9 cellular contexts compared by ENCODE assay signal in the genomic region with DNA sequence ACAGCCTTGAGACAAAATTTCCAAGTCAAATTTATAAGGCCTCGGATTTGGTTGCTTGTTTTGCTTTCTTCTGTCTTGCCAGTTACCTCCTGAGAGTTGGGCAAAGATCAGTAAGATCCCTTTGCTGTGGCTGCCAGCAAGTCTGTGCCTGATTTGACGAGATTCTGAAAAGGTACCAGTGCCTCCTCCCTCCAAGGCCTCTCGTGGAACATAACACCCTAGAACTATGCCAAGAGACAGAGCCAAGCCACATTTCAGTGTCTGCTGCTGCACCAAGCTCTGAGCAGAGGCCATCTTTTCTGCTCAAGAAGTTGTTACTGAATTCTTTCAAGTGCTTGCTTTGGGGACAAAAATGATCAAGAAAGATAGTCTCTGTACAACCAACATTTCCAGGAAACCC.
DNase-seq lines count a peak whose midpoint lies in the region; ATAC-seq and TF ChIP-seq lines count a peak whose summit lies in the region.
"Had no signal": no experiment of that assay in that cellular context is flagged by ENCODE, and none has a peak within 500 bp of the region (broad histone marks: within the 10 kb centered on the region; RNA-seq: fewer than 3 reads in every experiment).

No MANE protein-coding gene starts in this region.

- no peak overlapping the region for H3K4me2 ChIP-seq in SK-N-SH

- ATAC-seq in SK-N-SH treated with all-trans-retinoic acid at 6 μM for 48 hours, result peak; percentile 74
- no peak for ATAC-seq in stimulated activated effector memory CD8-positive, alpha-beta T cell treated with anti-CD3 and anti-CD28 coated beads, Interleukin-12 subunit alpha, Interleukin-12 subunit beta, amount 100 ng/mL, for 72 hours

- no peak for TF ChIP-seq RAD21 in SK-N-SH (IDR thresholded peaks at IDR 0.05; ENCODE audit: low read length)

- H3K79me2 ChIP-seq in SK-N-SH (ENCODE audit: insufficient read depth), result no peaks in the 10 kb centered on the region

- no peak overlapping the region for H3K4me3 Mint-ChIP-seq in stimulated activated effector memory CD8-positive, alpha-beta T cell treated with anti-CD3 and anti-CD28 coated beads, Interleukin-12 subunit alpha, Interleukin-12 subunit beta, amount 100 ng/mL, for 72 hours
- H3K4me3 Mint-ChIP-seq: activated CD4-positive, alpha-beta memory T cell treated with anti-CD3 and anti-CD28 coated beads for 36 hours had no signal

- 82% methylated on average over 3 of the region's 3 CpGs for WGBS in SK-N-SH (ENCODE audit: low lambda C conversion rate)
- WGBS in thyroid gland, 2 donors, result 18 to 30% methylated on average over 3 of the region's 3 CpGs

- CTCF ChIA-PET in SK-N-SH (lab: Yijun Ruan, JAX), result interaction anchor here (1.0 to 8.6 kb wide), 5 partner anchors 18 to 526 kb away, joined by 3 to 120 read pairs (median 4); no protein-coding TSS in a partner anchor

- no peaks in the 10 kb centered on the region for H3K9me2 ChIP-seq in SK-N-SH

- no peak overlapping the region for H2AFZ ChIP-seq in SK-N-SH (ENCODE audit: low read depth)

- H3K27me3 ChIP-seq in SK-N-SH (ENCODE audit: insufficient read depth), result no peaks in the 10 kb centered on the region
- no peaks in the 10 kb centered on the region for H3K27me3 ChIP-seq in dorsolateral prefrontal cortex
- H3K27me3 ChIP-seq in muscle layer of duodenum (ENCODE audit: low read depth, low read length), result no peaks in the 10 kb centered on the region
- no peaks in the 10 kb centered on the region for H3K27me3 ChIP-seq in thyroid gland

- H3K9ac ChIP-seq in SK-N-SH, result no peak overlapping the region

- no peak for TF ChIP-seq CTCF in SK-N-SH (IDR thresholded peaks at IDR 0.05)
- TF ChIP-seq CTCF in dorsolateral prefrontal cortex (IDR thresholded peaks at IDR 0.05 in 54 of 56, conservative IDR thresholded peaks at IDR 0.05 in 2 of 56; ENCODE audit: low read depth in 1 of 56, partially characterized antibody in 56 of 56), result no peak
- no peak for TF ChIP-seq CTCF in thyroid gland (IDR thresholded peaks at IDR 0.05)

- TF ChIP-seq POLR2A in thyroid gland (IDR thresholded peaks at IDR 0.05), result peak in 1 of 2 donors; percentile 17

- H3F3A ChIP-seq in SK-N-SH (replicated peaks; ENCODE audit: insufficient read depth), result no peaks in the 10 kb centered on the region

- POLR2A ChIA-PET in SK-N-SH (lab: Yijun Ruan, JAX), result interaction anchor here (1.2 kb wide), 1 partner anchor 238 kb away, joined by 3 read pairs; no protein-coding TSS in a partner anchor

- no peak for DNase-seq in SK-N-SH
- DNase-seq in dorsolateral prefrontal cortex, result peak in 8 of 10 donors; percentile 26 to 67 (median 54)
- DNase-seq in thyroid gland, result peak; percentile 74 to 75
- no peak for DNase-seq in HPDE6-E6E7 (ENCODE audit: extremely low spot score)
- DNase-seq in stimulated activated effector memory CD8-positive, alpha-beta T cell treated with anti-CD3 and anti-CD28 coated beads, Interleukin-12 subunit alpha, Interleukin-12 subunit beta, amount 100 ng/mL, for 72 hours (ENCODE audit: low spot score in 2 of 2), result no peak
- no peak for DNase-seq in NCI-H128 (lab: John Stamatoyannopoulos, UW; ENCODE audit: unreplicated experiment)

- H3K4me1 Mint-ChIP-seq in stimulated activated effector memory CD8-positive, alpha-beta T cell treated with anti-CD3 and anti-CD28 coated beads, Interleukin-12 subunit alpha, Interleukin-12 subunit beta, amount 100 ng/mL, for 72 hours, result no peaks in the 10 kb centered on the region

- TF ChIP-seq EP300 in SK-N-SH (IDR thresholded peaks at IDR 0.05; ENCODE audit: borderline replicate concordance in 1 of 2, low read depth in 1 of 2, low read length in 1 of 2), result no peak

- H3K36me3 ChIP-seq in SK-N-SH (replicated peaks in 1 of 2; ENCODE audit: control insufficient read depth in 1 of 2, insufficient read depth in 2 of 2, low read length in 1 of 2) (no peaks in the 10 kb centered on the region), muscle layer of duodenum (ENCODE audit: control insufficient read depth in 1 of 2, insufficient read depth in 2 of 2, low read length in 2 of 2) (no peaks in the 10 kb centered on the region), thyroid gland (no peaks in the 10 kb centered on the region)

- no peaks in the 10 kb centered on the region for H3K9me3 Mint-ChIP-seq in stimulated activated effector memory CD8-positive, alpha-beta T cell treated with anti-CD3 and anti-CD28 coated beads, Interleukin-12 subunit alpha, Interleukin-12 subunit beta, amount 100 ng/mL, for 72 hours
- H3K9me3 Mint-ChIP-seq: activated CD4-positive, alpha-beta memory T cell treated with anti-CD3 and anti-CD28 coated beads for 36 hours had no signal

- H3K4me3 ChIP-seq in SK-N-SH (ENCODE audit: low read depth in 2 of 2, low read length in 1 of 2), result no peak overlapping the region
- H3K4me3 ChIP-seq in dorsolateral prefrontal cortex, result peak overlapping the region in 37 of 59 donors; percentile 11 to 55 (median 33)
- H3K4me3 ChIP-seq in muscle layer of duodenum (ENCODE audit: low read depth in 1 of 2, low read length in 2 of 2), result no peak overlapping the region
- no peak overlapping the region for H3K4me3 ChIP-seq in thyroid gland (replicated peaks in 1 of 3)

- no peak overlapping the region for H3K27ac Mint-ChIP-seq in stimulated activated effector memory CD8-positive, alpha-beta T cell treated with anti-CD3 and anti-CD28 coated beads, Interleukin-12 subunit alpha, Interleukin-12 subunit beta, amount 100 ng/mL, for 72 hours
- H3K27ac Mint-ChIP-seq: activated CD4-positive, alpha-beta memory T cell treated with anti-CD3 and anti-CD28 coated beads for 36 hours had no signal

- H3K36me3 Mint-ChIP-seq in stimulated activated effector memory CD8-positive, alpha-beta T cell treated with anti-CD3 and anti-CD28 coated beads, Interleukin-12 subunit alpha, Interleukin-12 subunit beta, amount 100 ng/mL, for 72 hours, result no peaks in the 10 kb centered on the region
- H3K36me3 Mint-ChIP-seq: activated CD4-positive, alpha-beta memory T cell treated with anti-CD3 and anti-CD28 coated beads for 36 hours had no signal

- intact Hi-C loops in dorsolateral prefrontal cortex (cut with DNase I), result loop anchor here (1.0 to 10.0 kb wide), 4 partner anchors 236 to 575 kb away; no protein-coding TSS in a partner anchor
- intact Hi-C loops in thyroid gland (cut with DNase I), result loop anchor here (5.0 to 10.0 kb wide), 2 partner anchors 83 to 235 kb away; no protein-coding TSS in a partner anchor

- H3K9me3 ChIP-seq in SK-N-SH (no peaks in the 10 kb centered on the region), muscle layer of duodenum (ENCODE audit: control insufficient read depth in 1 of 2, low read length in 2 of 2) (no peaks in the 10 kb centered on the region), thyroid gland (no peaks in the 10 kb centered on the region)

- H3K27ac ChIP-seq in SK-N-SH (ENCODE audit: low read depth in 2 of 2, low read length in 1 of 2) (peak overlapping the region in 1 of 2 experiments; percentile 20; a peak in 1 of 4 replicates), dorsolateral prefrontal cortex (peak overlapping the region in 48 of 59 donors; percentile 0 to 81 (median 58)), muscle layer of duodenum (ENCODE audit: low read length) (peak overlapping the region; percentile 7), thyroid gland (peak overlapping the region; percentile 19 to 67 (median 62))

- H4K20me1 ChIP-seq in SK-N-SH (ENCODE audit: insufficient read depth), result no peaks in the 10 kb centered on the region

- H3K4me1 ChIP-seq in SK-N-SH (ENCODE audit: control insufficient read depth in 1 of 2, insufficient read depth in 2 of 2, low read depth in 1 of 2, low read length in 1 of 2) (peaks cover 3 to 5% of the 10 kb centered on the region in 2 experiments; a peak in 3 of 4 replicates), muscle layer of duodenum (ENCODE audit: control insufficient read depth in 1 of 2, insufficient read depth in 2 of 2, low read length in 2 of 2) (peaks cover 4 to 11% of the 10 kb centered on the region in 2 donors), thyroid gland (peaks cover 6 to 26% of the 10 kb centered on the region in 2 donors)

TF ChIP-seq in SK-N-SH treated with all-trans-retinoic acid at 6 μM for 48 hours, 23 proteins besides CTCF, POLR2A, EP300 and RAD21:
- TF ChIP-seq SNAI2 (CRISPR knock-in tag; IDR thresholded peaks at IDR 0.05), result no peak

TF ChIP-seq in SK-N-SH, 30 proteins besides CTCF, POLR2A, EP300 and RAD21:
- no peak for TF ChIP-seq SIN3A (IDR thresholded peaks at IDR 0.05; ENCODE audit: borderline replicate concordance, low read depth, low read length)
- TF ChIP-seq MAX (IDR thresholded peaks at IDR 0.05; ENCODE audit: low read depth), result no peak
- TF ChIP-seq CHD2 (IDR thresholded peaks at IDR 0.05; ENCODE audit: low read length, partially characterized antibody), result no peak
- no peak for TF ChIP-seq MXI1 (IDR thresholded peaks at IDR 0.05; ENCODE audit: low read depth, low read length)
- TF ChIP-seq, protein P1, sequence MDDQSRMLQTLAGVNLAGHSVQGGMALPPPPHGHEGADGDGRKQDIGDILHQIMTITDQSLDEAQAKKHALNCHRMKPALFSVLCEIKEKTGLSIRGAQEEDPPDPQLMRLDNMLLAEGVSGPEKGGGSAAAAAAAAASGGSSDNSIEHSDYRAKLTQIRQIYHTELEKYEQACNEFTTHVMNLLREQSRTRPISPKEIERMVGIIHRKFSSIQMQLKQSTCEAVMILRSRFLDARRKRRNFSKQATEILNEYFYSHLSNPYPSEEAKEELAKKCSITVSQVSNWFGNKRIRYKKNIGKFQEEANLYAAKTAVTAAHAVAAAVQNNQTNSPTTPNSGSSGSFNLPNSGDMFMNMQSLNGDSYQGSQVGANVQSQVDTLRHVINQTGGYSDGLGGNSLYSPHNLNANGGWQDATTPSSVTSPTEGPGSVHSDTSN (IDR thresholded peaks at IDR 0.05), result no peak
TF ChIP-seq in SK-N-SH: peak in this region for 0.

Comparison
In these comparisons a context has a peak if more than half of its experiments do, and no peak if none do; other contexts are left out.
1. DNase-seq: peak in dorsolateral prefrontal cortex (8 of 10) and thyroid gland (2 of 2); none in SK-N-SH (single experiment), HPDE6-E6E7 (single experiment), stimulated activated effector memory CD8-positive, alpha-beta T cell treated with anti-CD3 and anti-CD28 coated beads, Interleukin-12 subunit alpha, Interleukin-12 subunit beta, amount 100 ng/mL, for 72 hours (0 of 2) and NCI-H128 (single experiment).
2. H3K4me3 ChIP-seq: peak in dorsolateral prefrontal cortex (37 of 59); none in SK-N-SH (0 of 2), muscle layer of duodenum (0 of 2) and thyroid gland (0 of 3).